In the genomic region with DNA sequence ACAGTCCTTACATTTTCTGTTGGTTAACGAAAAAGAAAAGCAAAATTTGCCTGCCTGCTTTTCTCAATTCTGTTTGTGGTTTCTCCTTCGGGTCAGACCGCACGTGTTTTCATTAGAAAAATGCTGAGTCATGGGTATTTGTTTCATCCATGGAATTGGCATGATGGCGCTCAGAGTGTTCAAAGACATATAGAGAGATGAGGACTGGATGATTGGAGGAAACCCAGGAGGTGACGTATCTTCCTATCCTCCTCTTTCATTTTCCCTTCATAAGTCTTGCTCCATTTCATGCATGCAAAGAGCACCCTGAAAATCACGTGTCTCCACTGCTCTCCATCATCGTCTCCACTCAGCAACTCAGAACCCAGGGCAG, we compare ENCODE assay signal across 18 cellular contexts.
DNase-seq lines count a peak whose midpoint lies in the region; ATAC-seq, FAIRE-seq and TF ChIP-seq lines count a peak whose summit lies in the region.
"Had no signal": no experiment of that assay in that cellular context is flagged by ENCODE, and none has a peak within 500 bp of the region (broad histone marks: within the 10 kb centered on the region; RNA-seq: fewer than 3 reads in every experiment).

No MANE protein-coding gene starts in this region.

- H2AK5ac ChIP-seq in mesenchymal stem cell (ENCODE audit: low read length, severe bottlenecking), result peak overlapping the region; percentile 81

- H3K79me1 ChIP-seq in mesenchymal stem cell (replicated peaks; ENCODE audit: low read length, poor library complexity, severe bottlenecking), result peaks cover 16% of the 10 kb centered on the region

- H2BK5ac ChIP-seq in mesenchymal stem cell (ENCODE audit: low read depth, low read length, poor library complexity, severe bottlenecking), result no peak overlapping the region

- H3K27me3 Mint-ChIP-seq in astrocyte (ENCODE audit: low read depth, unreplicated experiment), result no peaks in the 10 kb centered on the region
- H3K27me3 Mint-ChIP-seq in activated CD4-positive, alpha-beta T cell treated with anti-CD3 and anti-CD28 coated beads, Interleukin-2, amount 10 ng/mL, durations not matched to agents 7 days and 5 days, result no peaks in the 10 kb centered on the region
- H3K27me3 Mint-ChIP-seq: CD4-positive, alpha-beta T cell had no signal

- H3K4me2 ChIP-seq in KMS-11 (peak overlapping the region; percentile 59), astrocyte (ENCODE audit: low read length) (no peak overlapping the region), mesenchymal stem cell (ENCODE audit: low read length, poor library complexity, severe bottlenecking) (peak overlapping the region; percentile 18)

- H3K27ac ChIP-seq in KMS-11 (peak overlapping the region; percentile 15; the same call in 1 of the 2 replicates), astrocyte (ENCODE audit: low read depth, low read length) (no peak overlapping the region), mesenchymal stem cell (ENCODE audit: low read length, poor library complexity, severe bottlenecking) (peak overlapping the region; percentile 11)
- H3K27ac ChIP-seq: RWPE1, SJCRH30 had no signal

- no peak overlapping the region for H3K23ac ChIP-seq in mesenchymal stem cell (ENCODE audit: low read length in 2 of 2)

- POLR2A ChIA-PET in activated CD4-positive, alpha-beta T cell treated with anti-CD3 and anti-CD28 coated beads, Interleukin-2, amount 10 ng/mL, durations not matched to agents 7 days and 5 days (lab: Charles Lee), result no interaction called here

- no peaks in the 10 kb centered on the region for H3K9me3 ChIP-seq in astrocyte (ENCODE audit: insufficient read depth, low read depth, low read length)
- no peaks in the 10 kb centered on the region for H3K9me3 ChIP-seq in mesenchymal stem cell (ENCODE audit: control insufficient read depth, low read length)
- H3K9me3 ChIP-seq in HAP-1, result no peaks in the 10 kb centered on the region
- H3K9me3 ChIP-seq: BE2C, SJCRH30 had no signal

- H3K36me3 Mint-ChIP-seq in astrocyte (ENCODE audit: low read depth, unreplicated experiment), result peaks cover 10% of the 10 kb centered on the region
- no peaks in the 10 kb centered on the region for H3K36me3 Mint-ChIP-seq in activated CD4-positive, alpha-beta T cell treated with anti-CD3 and anti-CD28 coated beads, Interleukin-2, amount 10 ng/mL, durations not matched to agents 7 days and 5 days (ENCODE audit: low read depth)

- no peak overlapping the region for H2BK120ac ChIP-seq in mesenchymal stem cell (ENCODE audit: low read depth, low read length)

- no peak overlapping the region for H3K9ac ChIP-seq in KMS-11
- H3K9ac ChIP-seq in astrocyte (ENCODE audit: low read length), result no peak overlapping the region
- no peak overlapping the region for H3K9ac ChIP-seq in mesenchymal stem cell (ENCODE audit: low read length)

- no peak overlapping the region for H4K91ac ChIP-seq in mesenchymal stem cell (ENCODE audit: low read length)

- H3K4me1 ChIP-seq in KMS-11 (ENCODE audit: low read depth, poor library complexity, severe bottlenecking) (peaks cover 22% of the 10 kb centered on the region), astrocyte (ENCODE audit: insufficient read depth, low read length) (peaks cover 8% of the 10 kb centered on the region), mesenchymal stem cell (ENCODE audit: control insufficient read depth, insufficient read depth, low read depth, low read length) (peaks cover 4% of the 10 kb centered on the region), HAP-1 (no peaks in the 10 kb centered on the region)
- H3K4me1 ChIP-seq: BE2C, SJCRH30 had no signal

- CTCF ChIA-PET in activated CD4-positive, alpha-beta T cell treated with anti-CD3 and anti-CD28 coated beads, Interleukin-2, amount 10 ng/mL, durations not matched to agents 7 days and 5 days (lab: Charles Lee), result no interaction called here

- peak overlapping the region in 1 of 2 experiments; percentile 38 for H3K4ac ChIP-seq in mesenchymal stem cell (ENCODE audit: low read depth in 1 of 2, low read length in 2 of 2)

- H3K4me3 ChIP-seq in KMS-11 (IDR thresholded peaks at IDR 0.05; ENCODE audit: insufficient read depth, low read depth, low read length) (no peak overlapping the region), astrocyte (ENCODE audit: insufficient read depth, low read depth, low read length) (no peak overlapping the region), mesenchymal stem cell (ENCODE audit: insufficient read depth in 1 of 2, low read depth in 1 of 2, low read length in 2 of 2) (no peak overlapping the region), HAP-1 (no peak overlapping the region)
- H3K4me3 ChIP-seq: SJCRH30 had no signal

- TF ChIP-seq CTCF in KMS-11 (conservative IDR thresholded peaks at IDR 0.05; ENCODE audit: low read depth, low read length) (no peak), astrocyte (IDR thresholded peaks at IDR 0.05; ENCODE audit: insufficient read depth, low read depth, low read length) (no peak)

- no peaks in the 10 kb centered on the region for H3K27me3 ChIP-seq in KMS-11 (ENCODE audit: insufficient read depth, low read depth)
- H3K27me3 ChIP-seq in astrocyte (ENCODE audit: insufficient read depth, low read length), result no peaks in the 10 kb centered on the region
- H3K27me3 ChIP-seq in mesenchymal stem cell (ENCODE audit: control insufficient read depth in 1 of 2, insufficient read depth in 1 of 2, low read length in 2 of 2), result no peaks in the 10 kb centered on the region
- H3K27me3 ChIP-seq in HAP-1 (ENCODE audit: low read depth), result peaks cover 6% of the 10 kb centered on the region; the same call in 1 of the 2 replicates
- H3K27me3 ChIP-seq: SJCRH30 had no signal

- H3K27ac Mint-ChIP-seq in astrocyte (ENCODE audit: unreplicated experiment), result peak overlapping the region; percentile 54
- no peak overlapping the region for H3K27ac Mint-ChIP-seq in activated CD4-positive, alpha-beta T cell treated with anti-CD3 and anti-CD28 coated beads, Interleukin-2, amount 10 ng/mL, durations not matched to agents 7 days and 5 days
- H3K27ac Mint-ChIP-seq: CD4-positive, alpha-beta T cell had no signal

- H2AFZ ChIP-seq in KMS-11 (ENCODE audit: low read depth) (peak overlapping the region; percentile 44; the same call in 1 of the 2 replicates), astrocyte (ENCODE audit: low read depth, low read length) (no peak overlapping the region), mesenchymal stem cell (ENCODE audit: low read depth, low read length) (no peak overlapping the region)

- H3K9me3 Mint-ChIP-seq in astrocyte (ENCODE audit: unreplicated experiment), result peaks cover 4% of the 10 kb centered on the region
- peaks cover 2% of the 10 kb centered on the region for H3K9me3 Mint-ChIP-seq in activated CD4-positive, alpha-beta T cell treated with anti-CD3 and anti-CD28 coated beads, Interleukin-2, amount 10 ng/mL, durations not matched to agents 7 days and 5 days
- H3K9me3 Mint-ChIP-seq: CD4-positive, alpha-beta T cell had no signal

- no peak overlapping the region for H2BK15ac ChIP-seq in mesenchymal stem cell (ENCODE audit: low read depth, poor library complexity, severe bottlenecking)

- H3K79me2 ChIP-seq in KMS-11 (ENCODE audit: insufficient read depth, low read depth) (no peaks in the 10 kb centered on the region), astrocyte (ENCODE audit: insufficient read depth, low read length) (no peaks in the 10 kb centered on the region)

- peak overlapping the region in 1 of 2 experiments; percentile 6 for H3K18ac ChIP-seq in mesenchymal stem cell (ENCODE audit: low read depth in 1 of 2, low read length in 2 of 2)

- H3K4me3 Mint-ChIP-seq in astrocyte (ENCODE audit: unreplicated experiment), result no peak overlapping the region
- no peak overlapping the region for H3K4me3 Mint-ChIP-seq in activated CD4-positive, alpha-beta T cell treated with anti-CD3 and anti-CD28 coated beads, Interleukin-2, amount 10 ng/mL, durations not matched to agents 7 days and 5 days
- H3K4me3 Mint-ChIP-seq: CD4-positive, alpha-beta T cell had no signal

- peaks cover 39% of the 10 kb centered on the region for H3K4me1 Mint-ChIP-seq in astrocyte (ENCODE audit: low read depth, unreplicated experiment)
- H3K4me1 Mint-ChIP-seq in activated CD4-positive, alpha-beta T cell treated with anti-CD3 and anti-CD28 coated beads, Interleukin-2, amount 10 ng/mL, durations not matched to agents 7 days and 5 days, result no peaks in the 10 kb centered on the region

- DNase-seq in astrocyte (ENCODE audit: low read depth), result no peak
- no peak for DNase-seq in mesenchymal stem cell
- DNase-seq in activated CD4-positive, alpha-beta T cell treated with anti-CD3 and anti-CD28 coated beads, Interleukin-2, amount 10 ng/mL, durations not matched to agents 7 days and 5 days, result no peak
- no peak for DNase-seq in HAP-1 (ENCODE audit: low spot score in 2 of 2)
- DNase-seq: BE2C; CD4-positive, alpha-beta T cell; EL; GOT3; Kasumi-1; NCI-H187; NCI-H226; NCI-H524 treated with DMSO at 0.1 percent for 48 hours; SJCRH30; SW 1271 had no signal

- no peak overlapping the region for H2BK12ac ChIP-seq in mesenchymal stem cell (ENCODE audit: low read length in 2 of 2)

- in situ Hi-C loops in HAP-1 (cut with MboI; ENCODE audit: low sequenced_read_pairs), result no loop called here

- 97% methylated on average over 8 of the region's 8 CpGs for WGBS in mesenchymal stem cell

- H3K36me3 ChIP-seq in KMS-11 (ENCODE audit: insufficient read depth) (no peaks in the 10 kb centered on the region), astrocyte (ENCODE audit: insufficient read depth, low read length) (no peaks in the 10 kb centered on the region), mesenchymal stem cell (ENCODE audit: control insufficient read depth in 1 of 2, insufficient read depth in 2 of 2, low read depth in 1 of 2, low read length in 2 of 2) (peaks cover 0 to 3% of the 10 kb centered on the region in 2 experiments), HAP-1 (replicated peaks) (no peaks in the 10 kb centered on the region)
- H3K36me3 ChIP-seq: BE2C, SJCRH30 had no signal

- H3K14ac ChIP-seq in mesenchymal stem cell (ENCODE audit: low read length in 2 of 2), result no peak overlapping the region

- peak; percentile 83 for FAIRE-seq in astrocyte (lab: Jason Lieb, UNC)

- no peak overlapping the region for H4K8ac ChIP-seq in mesenchymal stem cell (ENCODE audit: low read length)

- ATAC-seq in GM18870 (IDR thresholded peaks at IDR 0.05; ENCODE audit: unreplicated experiment) (peak; percentile 53), GM18520 (IDR thresholded peaks at IDR 0.05; ENCODE audit: unreplicated experiment) (no peak)

- H4K20me1 ChIP-seq in KMS-11 (ENCODE audit: insufficient read depth) (no peaks in the 10 kb centered on the region), astrocyte (ENCODE audit: insufficient read depth, low read length) (no peaks in the 10 kb centered on the region)
